ENCODE assay signal across 8 cellular contexts in genomic region chr10:48306265-48306869, GRCh38. TPM values are rescaled to one million over a fixed set of nuclear protein-coding genes. Genes with fewer than 3 reads are reported as not detected.
A peak's percentile ranks its signal among the peaks of the same experiment; 100 is the strongest.
DNase-seq lines count a peak whose midpoint lies in the region; ATAC-seq and TF ChIP-seq lines count a peak whose summit lies in the region.

MAPK8 (plus strand) TSS chr10:48306677; CDS start chr10:48401661, 94,984 bp downstream.

- peak within 1 kb of the TSS; percentile 80 to 95 (median 86) for H3K4me3 Mint-ChIP-seq in IgD-negative memory B cell

- BruUV-seq in PC-3 (replicated peaks; lab: Mats Ljungman, UMichigan) = no TSS peak

- CTCF ChIA-PET in PC-3 (lab: Charles Lee) = no interaction called here

- intact Hi-C loops in PC-3 (cut with micrococcal nuclease) = loop anchor here (5.0 kb wide), 1 partner anchor 351 kb away; no protein-coding TSS in a partner anchor

- peaks cover 7 to 20% (median 15%) of the 10 kb centered on the region in 3 donors for H3K4me1 Mint-ChIP-seq in IgD-negative memory B cell

- peaks cover 1% of the 10 kb centered on the region for H3K27me3 Mint-ChIP-seq in IgD-negative memory B cell

- POLR2A ChIA-PET in PC-3 (lab: Charles Lee; ENCODE audit: unreplicated experiment) = no interaction called here

- H3K79me2 ChIP-seq in PC-3 (ENCODE audit: low read length) = peaks cover 41% of the 10 kb centered on the region

- H3F3A ChIP-seq in PC-3 (ENCODE audit: low read length, unreplicated experiment) = no peaks in the 10 kb centered on the region

- H2AFZ ChIP-seq in PC-3 (ENCODE audit: low read length) = peak within 1 kb of the TSS; percentile 78

- no peaks in the 10 kb centered on the region for H3K36me3 Mint-ChIP-seq in IgD-negative memory B cell

- H3K4me2 ChIP-seq in PC-3 (ENCODE audit: low read length) = peak within 1 kb of the TSS; percentile 98

- H3K4me3 ChIP-seq in PC-3 (ENCODE audit: low read length) (peak within 1 kb of the TSS; percentile 95), epithelial cell of proximal tubule (ENCODE audit: low read depth, low read length) (peak within 1 kb of the TSS; percentile 80)

- no peaks in the 10 kb centered on the region for H3K36me3 ChIP-seq in PC-3 (ENCODE audit: low read depth, low read length)

- TF ChIP-seq CTCF in PC-3 (conservative IDR thresholded peaks at IDR 0.05; ENCODE audit: low read depth, low read length) (no peak), epithelial cell of proximal tubule (conservative IDR thresholded peaks at IDR 0.05; ENCODE audit: low read depth, low read length) (no peak)

- H3K4me1 ChIP-seq in PC-3 (ENCODE audit: insufficient read depth, low read length) = peaks cover 28% of the 10 kb centered on the region

- H4K20me1 ChIP-seq in PC-3 (ENCODE audit: low read length) = peaks cover 21% of the 10 kb centered on the region

- H3K9me2 ChIP-seq in PC-3 (replicated peaks; ENCODE audit: low read length) = no peaks in the 10 kb centered on the region

- peak within 1 kb of the TSS; percentile 73 for H3K9ac ChIP-seq in PC-3 (ENCODE audit: low read length)

- H3K27me3 ChIP-seq in PC-3 (ENCODE audit: low read length) = no peaks in the 10 kb centered on the region

- no peaks in the 10 kb centered on the region for H3K9me3 ChIP-seq in PC-3 (ENCODE audit: low read length)

- ATAC-seq in GM21576 (IDR thresholded peaks at IDR 0.05; ENCODE audit: unreplicated experiment) = peak; percentile 79
- ATAC-seq in PC-3 = peak; percentile 88

- H3K27ac Mint-ChIP-seq in IgD-negative memory B cell = peak within 1 kb of the TSS; percentile 72 to 92 (median 88)

- DNase-seq in DMS114 treated with DMSO at 0.1 percent for 48 hours (lab: John Stamatoyannopoulos, UW; ENCODE audit: unreplicated experiment) (peak; percentile 80), PC-3 (peak; percentile 86), activated T-cell treated with anti-CD3 and anti-CD28 coated beads for 48 hours (ENCODE audit: low read depth) (peak; percentile 89), epithelial cell of proximal tubule (ENCODE audit: low read depth) (no peak), mucosa of gallbladder (ENCODE audit: low spot score) (peak; percentile 93)
- peak; percentile 89 to 90 for DNase-seq in stimulated activated CD8-positive, alpha-beta memory T cell treated with anti-CD3 and anti-CD28 coated beads, Interleukin-4, amount 100 ng/mL, for 4 hours (ENCODE audit: low read depth in 2 of 2, low spot score in 1 of 2)

- no peak within 1 kb of the TSS for H3K27ac ChIP-seq in PC-3 (ENCODE audit: low read length)

- H3K9me3 Mint-ChIP-seq in IgD-negative memory B cell = no peaks in the 10 kb centered on the region

RNA-seq across cellular contexts. Expression of gene MAPK8, which starts in this region (rescaled TPM):
- polyA plus RNA-seq in IgD-negative memory B cell = 9.3 TPM
- total RNA-seq in PC-3 (2014; rRNA removed) (21.5 and 26.6 TPM in 2 replicates), epithelial cell of proximal tubule (56.1 and 59.4 TPM in 2 replicates), mucosa of gallbladder (40.0 TPM)
